1 cellular context compared by ENCODE assay signal in genomic region chr11:98003606-98004371, GRCh38.
TF ChIP-seq lines count a peak whose summit lies in the region.

No MANE protein-coding gene starts in this region.

TF ChIP-seq in H1, 55 proteins besides CTCF, POLR2A, EP300 and RAD21:
- TF ChIP-seq TEAD4 (IDR thresholded peaks at IDR 0.05; ENCODE audit: low read depth, low read length) = no peak
- TF ChIP-seq EGR1 (IDR thresholded peaks at IDR 0.05; ENCODE audit: borderline replicate concordance, low read depth, low read length) = no peak
- TF ChIP-seq JUN (IDR thresholded peaks at IDR 0.05; ENCODE audit: low read depth, low read length) = no peak
- TF ChIP-seq KDM1A (IDR thresholded peaks at IDR 0.05; ENCODE audit: borderline replicate concordance, low read length) = no peak
- no peak for TF ChIP-seq SAP30 (IDR thresholded peaks at IDR 0.05; ENCODE audit: insufficient read depth, insufficient replicate concordance, low read length)
- TF ChIP-seq HDAC6 (IDR thresholded peaks at IDR 0.05; ENCODE audit: low read depth, low read length) = no peak
- TF ChIP-seq CHD1 (IDR thresholded peaks at IDR 0.05; ENCODE audit: low read depth, low read length) = no peak
- no peak for TF ChIP-seq NRF1 (IDR thresholded peaks at IDR 0.05; ENCODE audit: low read depth, low read length)
- TF ChIP-seq NANOG (IDR thresholded peaks at IDR 0.05; ENCODE audit: insufficient read depth, low read depth, low read length, poor library complexity, severe bottlenecking) = no peak
- no peak for TF ChIP-seq POU5F1 (IDR thresholded peaks at IDR 0.05; ENCODE audit: low read depth, low read length)
- TF ChIP-seq USF2 (IDR thresholded peaks at IDR 0.05; ENCODE audit: low read length) = no peak
- TF ChIP-seq CEBPB (IDR thresholded peaks at IDR 0.05; ENCODE audit: low read depth, low read length) = no peak
- no peak for TF ChIP-seq SIX5 (IDR thresholded peaks at IDR 0.05; ENCODE audit: low read depth, low read length)
- no peak for TF ChIP-seq RNF2 (IDR thresholded peaks at IDR 0.05; ENCODE audit: borderline replicate concordance, low read depth, low read length, missing control alignments, poor library complexity, severe bottlenecking)
- TF ChIP-seq CHD2 (IDR thresholded peaks at IDR 0.05; ENCODE audit: low read length) = no peak
